19 cellular contexts compared by ENCODE assay signal in the genomic region with DNA sequence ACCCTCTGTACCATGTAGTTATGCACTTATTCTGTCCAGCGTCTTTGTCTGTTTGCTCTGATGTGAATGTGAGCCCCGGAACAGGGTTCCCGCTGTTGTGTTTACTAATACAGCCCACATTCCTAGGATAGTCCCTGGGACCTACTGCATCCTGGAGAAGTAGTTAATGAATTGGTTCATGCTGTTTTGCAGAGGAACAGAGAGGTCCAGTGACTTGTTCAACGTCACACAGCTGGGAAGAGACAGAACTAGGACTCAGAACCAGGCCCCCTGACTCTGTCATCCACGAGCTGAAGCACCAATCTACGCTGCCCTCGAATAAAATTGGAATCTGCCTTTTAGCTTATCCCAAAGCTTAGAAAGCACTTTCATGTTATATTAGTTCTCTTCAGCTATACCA. TPM values are rescaled to one million over a fixed set of nuclear protein-coding genes. Genes with fewer than 3 reads are reported as not detected.
"Had no signal": no experiment of that assay in that cellular context is flagged by ENCODE, and none has a peak within 500 bp of the region (broad histone marks: within the 10 kb centered on the region; RNA-seq: fewer than 3 reads in every experiment).

No MANE protein-coding gene starts in this region.

- H3K27ac Mint-ChIP-seq: activated CD8-positive, alpha-beta T cell treated with anti-CD3 and anti-CD28 coated beads for 36 hours; activated naive CD8-positive, alpha-beta T cell; activated T-cell treated with anti-CD3 and anti-CD28 coated beads, Interleukin-2, amount 50 U/mL, for 72 hours; memory B cell; WTC11 had no signal

- H3K4me3 ChIP-seq: mucosa of descending colon had no signal

- H3K36me3 Mint-ChIP-seq: WTC11 had no signal

- H3K9me3 ChIP-seq: breast epithelium, esophagus muscularis mucosa, mucosa of descending colon, neutrophil, SJCRH30 had no signal

- H3K36me3 ChIP-seq: breast epithelium, esophagus muscularis mucosa, neutrophil, SJCRH30 had no signal

- H3K4me1 Mint-ChIP-seq: memory B cell had no signal

- ATAC-seq: activated CD8-positive, alpha-beta T cell treated with anti-CD3 and anti-CD28 coated beads for 36 hours; activated T-cell treated with anti-CD3 and anti-CD28 coated beads, Interleukin-2, amount 50 U/mL, for 72 hours; naive thymus-derived CD8-positive, alpha-beta T cell had no signal

- H3K27ac ChIP-seq: neutrophil, SJCRH30 had no signal

- H3K27me3 ChIP-seq: breast epithelium, esophagus muscularis mucosa, SJCRH30 had no signal

- DNase-seq: activated CD4-positive, alpha-beta T cell treated with anti-CD3 and anti-CD28 coated beads for 4 hours; activated CD8-positive, alpha-beta T cell treated with anti-CD3 and anti-CD28 coated beads for 36 hours; activated gamma-delta T cell treated with Interleukin-2 at 50 U/mL for 16 hours; activated T-cell treated with anti-CD3 and anti-CD28 coated beads, Interleukin-2, amount 50 U/mL, for 72 hours; left colon; mucosa of descending colon; naive thymus-derived CD8-positive, alpha-beta T cell; SJCRH30; small intestine; stimulated activated CD4-positive, alpha-beta T cell treated with anti-CD3 and anti-CD28 coated beads, Interleukin-4, amount 100 ng/mL, for 24 hours; stimulated activated naive CD4-positive, alpha-beta T cell treated with Interleukin-2 at 50 U/mL for 16 hours; T-helper 2 cell had no signal

- H3K4me3 Mint-ChIP-seq: activated CD8-positive, alpha-beta T cell treated with anti-CD3 and anti-CD28 coated beads for 36 hours; activated naive CD8-positive, alpha-beta T cell; activated T-cell treated with anti-CD3 and anti-CD28 coated beads, Interleukin-2, amount 50 U/mL, for 72 hours; memory B cell; naive thymus-derived CD8-positive, alpha-beta T cell; WTC11 had no signal

RNA-seq across cellular contexts. Expression of a gene that starts 0.8 kb away (rescaled TPM):
- total RNA-seq: activated CD8-positive, alpha-beta T cell treated with anti-CD3 and anti-CD28 coated beads for 36 hours; activated T-cell treated with anti-CD3 and anti-CD28 coated beads, Interleukin-2, amount 50 U/mL, for 72 hours; glomerular endothelial cell; naive thymus-derived CD8-positive, alpha-beta T cell had no signal
- polyA plus RNA-seq: naive thymus-derived CD8-positive, alpha-beta T cell had no signal

RNA-seq across cellular contexts. Expression of a gene that starts 34.0 kb away (rescaled TPM):
- total RNA-seq: activated CD8-positive, alpha-beta T cell treated with anti-CD3 and anti-CD28 coated beads for 36 hours; activated T-cell treated with anti-CD3 and anti-CD28 coated beads, Interleukin-2, amount 50 U/mL, for 72 hours; esophagus muscularis mucosa; glomerular endothelial cell; naive thymus-derived CD8-positive, alpha-beta T cell; SJCRH30; WTC11 had no signal
- polyA plus RNA-seq: naive thymus-derived CD8-positive, alpha-beta T cell had no signal
